Comparison of ENCODE assay signal across 1 cellular context in genomic region chr11:78023426-78023825, GRCh38.
TF ChIP-seq lines count a peak whose summit lies in the region.

No MANE protein-coding gene starts in this region.

TF ChIP-seq in GM23338, 12 proteins besides CTCF, POLR2A, EP300 and RAD21 (continued from another document):
- TF ChIP-seq ZNF462 (CRISPR knock-in tag; IDR thresholded peaks at IDR 0.05) (no peak), NANOG (IDR thresholded peaks at IDR 0.05; ENCODE audit: borderline replicate concordance) (no peak), ZNF114 (CRISPR knock-in tag; IDR thresholded peaks at IDR 0.05) (no peak), ZNF331 (CRISPR knock-in tag; IDR thresholded peaks at IDR 0.05; ENCODE audit: low read depth) (no peak)
TF ChIP-seq in GM23338: peak in this region for 0.
